ENCODE assay signal across 39 cellular contexts in genomic region chr19:50399368-50399745, GRCh38. TPM values are rescaled to one million over a fixed set of nuclear protein-coding genes. Genes with fewer than 3 reads are reported as not detected.
"Had no signal": no experiment of that assay in that cellular context is flagged by ENCODE, and none has a peak within 500 bp of the region (broad histone marks: within the 10 kb centered on the region; RNA-seq: fewer than 3 reads in every experiment).

No MANE protein-coding gene starts in this region.

- H3K27me3 Mint-ChIP-seq: activated B cell treated with CpG ODN at 0.5 μM for 24 hours; activated CD8-positive, alpha-beta T cell treated with anti-CD3 and anti-CD28 coated beads for 36 hours; activated naive CD8-positive, alpha-beta T cell treated with anti-CD3 and anti-CD28 coated beads for 36 hours; activated T-helper 17 cell treated with anti-CD3 and anti-CD28 coated beads, Interleukin-2, amount 50 U/mL, for 72 hours had no signal

- ATAC-seq: activated CD8-positive, alpha-beta T cell treated with anti-CD3 and anti-CD28 coated beads for 36 hours; activated T-cell treated with anti-CD3 and anti-CD28 coated beads, Interleukin-2, amount 50 U/mL, for 72 hours; activated T-helper 17 cell treated with anti-CD3 and anti-CD28 coated beads, Interleukin-2, amount 50 U/mL, for 72 hours; Right ventricle myocardium inferior had no signal

- H3K9me3 Mint-ChIP-seq: activated B cell treated with CpG ODN at 0.5 μM for 24 hours; activated CD8-positive, alpha-beta T cell treated with anti-CD3 and anti-CD28 coated beads for 36 hours; activated naive CD8-positive, alpha-beta T cell treated with anti-CD3 and anti-CD28 coated beads for 36 hours; activated T-cell treated with anti-CD3 and anti-CD28 coated beads, Interleukin-2, amount 50 U/mL, for 72 hours; activated T-helper 17 cell treated with anti-CD3 and anti-CD28 coated beads, Interleukin-2, amount 50 U/mL, for 72 hours had no signal

- H3K4me1 Mint-ChIP-seq: activated B cell treated with CpG ODN at 0.5 μM for 24 hours had no signal

- H3K27me3 ChIP-seq: brain microvascular endothelial cell had no signal

- H3K27ac Mint-ChIP-seq: activated B cell treated with CpG ODN at 0.5 μM for 24 hours; activated CD8-positive, alpha-beta T cell treated with anti-CD3 and anti-CD28 coated beads for 36 hours; activated naive CD8-positive, alpha-beta T cell treated with anti-CD3 and anti-CD28 coated beads for 36 hours; activated T-cell treated with anti-CD3 and anti-CD28 coated beads, Interleukin-2, amount 50 U/mL, for 72 hours; activated T-helper 17 cell treated with anti-CD3 and anti-CD28 coated beads, Interleukin-2, amount 50 U/mL, for 72 hours had no signal

- H2AFZ ChIP-seq: PC-9 had no signal

- H3K4me3 ChIP-seq: PC-9 had no signal

- H3K4me3 Mint-ChIP-seq: activated B cell treated with CpG ODN at 0.5 μM for 24 hours; activated CD8-positive, alpha-beta T cell treated with anti-CD3 and anti-CD28 coated beads for 36 hours; activated naive CD8-positive, alpha-beta T cell treated with anti-CD3 and anti-CD28 coated beads for 36 hours; activated T-cell treated with anti-CD3 and anti-CD28 coated beads, Interleukin-2, amount 50 U/mL, for 72 hours; activated T-helper 17 cell treated with anti-CD3 and anti-CD28 coated beads, Interleukin-2, amount 50 U/mL, for 72 hours had no signal

- H3K4me2 ChIP-seq: KMS-11, PC-9 had no signal

- DNase-seq: activated B cell treated with CpG ODN at 0.5 μM for 24 hours; activated CD4-positive, alpha-beta T cell treated with anti-CD3 and anti-CD28 coated beads for 48 hours; activated CD4-positive, alpha-beta T cell treated with anti-CD3 and anti-CD28 coated beads, Interleukin-2, amount 50 U/mL, for 4 hours; activated CD4-positive, CD25-positive, alpha-beta regulatory T cell treated with anti-CD3 and anti-CD28 coated beads, Interleukin-2, amount 50 U/mL, for 72 hours; activated CD8-positive, alpha-beta T cell treated with anti-CD3 and anti-CD28 coated beads for 36 hours; activated effector memory CD4-positive, alpha-beta T cell treated with anti-CD3 and anti-CD28 coated beads, Interleukin-2, amount 50 U/mL, for 16 hours; activated naive CD4-positive, alpha-beta T cell; activated naive CD4-positive, alpha-beta T cell treated with anti-CD3 and anti-CD28 coated beads, Interleukin-2, amount 50 U/mL, for 16 hours; activated naive CD8-positive, alpha-beta T cell treated with anti-CD3 and anti-CD28 coated beads for 36 hours; activated T-cell treated with anti-CD3 and anti-CD28 coated beads, Interleukin-2, amount 50 U/mL, for 1 hour; activated T-cell treated with anti-CD3 and anti-CD28 coated beads, Interleukin-2, amount 50 U/mL, for 72 hours; amniotic stem cell; brain microvascular endothelial cell; central memory CD4-positive, alpha-beta T cell; MM.1S; MV-4-11; NCI-H1092 treated with DMSO at 0.1 percent for 48 hours; NCI-H1417; NCI-H146; NCI-H187; NCI-H2029 treated with DMSO at 0.1 percent for 48 hours; NCI-H2107; NCI-H2171; NCI-H510A; NCI-H526; NCI-H748 treated with DMSO at 0.1 percent for 48 hours; NK-92 treated with Interleukin-12 subunit alpha and Interleukin-12 subunit beta, amount 100 ng/mL, for 24 hours; PC-9; SW 1271; T-helper 1 cell; T-helper 2 cell; T-helper 9 cell had no signal

- H3K27ac ChIP-seq: brain microvascular endothelial cell, KMS-11, PC-9, RWPE1, VCaP had no signal

RNA-seq across cellular contexts. Expression of gene SPIB, which starts 19.4 kb away (rescaled TPM):
- total RNA-seq: LHCN-M2, PC-9, Right ventricle myocardium inferior had no signal

RNA-seq across cellular contexts. Expression of gene MYBPC2, which starts 33.3 kb away (rescaled TPM):
- total RNA-seq: aorta, PC-9 had no signal
